8 cellular contexts compared by ENCODE assay signal in the genomic region with DNA sequence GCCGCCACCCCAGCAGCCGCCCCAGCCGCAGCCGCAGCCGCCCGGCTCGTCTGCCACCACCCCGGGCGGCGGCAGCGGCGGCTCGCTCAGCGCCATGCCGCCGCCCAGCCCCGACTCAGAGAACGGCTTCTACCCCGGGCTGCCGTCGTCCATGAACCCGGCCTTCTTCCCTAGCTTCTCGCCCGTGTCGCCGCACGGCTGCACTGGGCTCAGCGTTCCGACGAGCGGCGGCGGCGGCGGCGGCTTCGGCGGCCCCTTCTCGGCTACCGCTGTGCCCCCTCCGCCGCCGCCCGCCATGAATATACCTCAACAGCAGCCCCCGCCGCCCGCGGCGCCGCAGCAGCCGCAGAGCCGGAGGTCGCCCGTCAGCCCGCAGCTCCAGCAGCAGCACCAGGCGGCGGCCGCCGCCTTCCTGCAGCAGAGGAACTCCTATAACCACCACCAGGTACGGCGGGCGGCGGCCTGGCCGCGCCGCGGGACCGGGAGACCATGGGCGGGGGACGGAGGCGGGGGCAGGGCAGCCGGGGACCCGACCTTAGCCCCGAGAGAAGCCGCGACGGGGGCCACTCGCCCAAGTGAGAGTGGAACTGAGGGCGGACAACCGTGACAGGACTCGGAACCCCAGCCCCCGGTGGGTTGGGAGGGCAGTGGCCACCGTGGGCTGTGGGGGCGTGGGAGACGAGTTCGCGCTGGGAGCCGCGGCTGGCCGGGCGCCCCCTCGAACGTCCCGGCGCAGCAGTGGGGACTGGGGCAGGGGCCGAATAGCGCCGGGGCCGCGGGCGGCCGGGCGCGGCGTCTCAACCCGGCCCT. TPM values are rescaled to one million over a fixed set of nuclear protein-coding genes. Genes with fewer than 3 reads are reported as not detected.
DNase-seq lines count a peak whose midpoint lies in the region; ATAC-seq and TF ChIP-seq lines count a peak whose summit lies in the region.

No MANE protein-coding gene starts in this region.

- TF ChIP-seq CTCF in HL-60 (IDR thresholded peaks at IDR 0.05; ENCODE audit: insufficient read depth, low read length): no peak
- no peak for TF ChIP-seq CTCF in dorsolateral prefrontal cortex (IDR thresholded peaks at IDR 0.05 in 54 of 56, conservative IDR thresholded peaks at IDR 0.05 in 2 of 56; ENCODE audit: low read depth in 1 of 56, partially characterized antibody in 56 of 56)

- intact Hi-C loops in dorsolateral prefrontal cortex (cut with DNase I): loop anchor here (2.0 to 10.0 kb wide), 10 partner anchors 87 to 1377 kb away; a partner anchor contains a TSS

- ATAC-seq in GM18867 (IDR thresholded peaks at IDR 0.05; ENCODE audit: unreplicated experiment): peak; percentile 2
- no peak for ATAC-seq in GM21360 (IDR thresholded peaks at IDR 0.05; ENCODE audit: unreplicated experiment)

- DNase-seq in HL-60 (ENCODE audit: low read depth in 1 of 2, low spot score in 1 of 2) (peak in 1 of 2 experiments; percentile 43), dorsolateral prefrontal cortex (peak in 8 of 10 donors; percentile 16 to 64 (median 46)), lung microvascular endothelial cell (ENCODE audit: low read depth in 2 of 2) (peak; percentile 40 to 53), NCI-H226 (no peak)
- DNase-seq in activated CD4-positive, alpha-beta T cell treated with anti-CD3 and anti-CD28 coated beads, Interleukin-2, amount 50 U/mL, for 24 hours (ENCODE audit: low read depth in 1 of 2, low spot score in 1 of 2): peak; percentile 6 to 19
- DNase-seq in stimulated activated CD8-positive, alpha-beta memory T cell treated with anti-CD3 and anti-CD28 coated beads, Interleukin-12 subunit alpha, Interleukin-12 subunit beta, amount 100 ng/mL, for 1 hour (ENCODE audit: low read depth): peak; percentile 24

- H3K27ac ChIP-seq in HL-60 (replicated peaks) (peak overlapping the region; percentile 74), dorsolateral prefrontal cortex (peak overlapping the region; percentile 94 to 100 (median 100))

- H3K4me3 ChIP-seq in HL-60 (replicated peaks; ENCODE audit: insufficient read depth, low read length): peak overlapping the region; percentile 83
- peak overlapping the region; percentile 58 to 100 (median 94) for H3K4me3 ChIP-seq in dorsolateral prefrontal cortex

- H3K27me3 ChIP-seq in HL-60 (ENCODE audit: insufficient read depth, poor library complexity, severe bottlenecking): no peaks in the 10 kb centered on the region
- H3K27me3 ChIP-seq in dorsolateral prefrontal cortex: no peaks in the 10 kb centered on the region

RNA-seq across cellular contexts. Expression of a gene that starts 1.8 kb away (rescaled TPM):
- 10 to 100 TPM; 31.4 to 88.1 (median 53.3) TPM for total RNA-seq in dorsolateral prefrontal cortex
- 5.0 and 7.5 TPM in 2 replicates for total RNA-seq in lung microvascular endothelial cell
